ENCODE assay signal across 24 cellular contexts in the genomic region with DNA sequence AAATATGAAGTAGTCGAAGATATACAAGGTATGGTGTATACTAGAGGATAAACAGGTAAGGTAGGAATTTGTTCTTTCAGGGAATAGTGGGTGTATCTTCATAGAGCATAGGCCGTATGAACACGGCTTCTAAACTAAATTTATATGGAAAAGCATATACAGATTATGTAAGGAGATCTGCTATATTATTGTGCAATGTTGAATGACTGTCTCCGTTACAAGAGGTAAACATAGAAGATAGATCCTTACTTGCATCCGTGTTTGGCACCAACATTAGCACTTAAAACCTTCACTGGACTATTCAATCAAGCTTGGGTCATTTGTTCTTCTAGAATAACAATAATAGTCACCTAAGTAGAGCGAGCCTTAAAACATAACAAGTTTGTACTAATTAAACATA. TPM values are rescaled to one million over a fixed set of nuclear protein-coding genes. Genes with fewer than 3 reads are reported as not detected.
A peak's percentile ranks its signal among the peaks of the same experiment; 100 is the strongest.
DNase-seq lines count a peak whose midpoint lies in the region; TF ChIP-seq lines count a peak whose summit lies in the region.
"Had no signal": no experiment of that assay in that cellular context is flagged by ENCODE, and none has a peak within 500 bp of the region (broad histone marks: within the 10 kb centered on the region; RNA-seq: fewer than 3 reads in every experiment).

No MANE protein-coding gene starts in this region.

- DNase-seq in MCF 10A (ENCODE audit: unreplicated experiment): peak; percentile 13
- DNase-seq in mammary epithelial cell: no peak
- DNase-seq in fibroblast of lung (ENCODE audit: low read depth in 2 of 2): peak in 1 of 2 donors; percentile 26
- DNase-seq in smooth muscle cell (lab: John Stamatoyannopoulos, UW; ENCODE audit: unreplicated experiment): no peak
- no peak for DNase-seq in dedifferentiated amniotic fluid mesenchymal stem cell (ENCODE audit: extremely low spot score)
- DNase-seq in midbrain (lab: John Stamatoyannopoulos, UW): no peak
- DNase-seq in activated CD4-positive, alpha-beta T cell treated with anti-CD3 and anti-CD28 coated beads for 48 hours: no peak
- DNase-seq: DMS53, KG1, MM.1S, NCI-H2029 treated with DMSO at 0.1 percent for 48 hours, NCI-H526 treated with DMSO at 0.1 percent for 48 hours had no signal

- no peaks in the 10 kb centered on the region for H3K27me3 Mint-ChIP-seq in MCF 10A (ENCODE audit: insufficient read depth, unreplicated experiment)

- H2AFZ ChIP-seq in mammary epithelial cell (ENCODE audit: low read depth, low read length) (no peak overlapping the region), fibroblast of lung (ENCODE audit: low read length) (no peak overlapping the region), smooth muscle cell (ENCODE audit: low read depth) (no peak overlapping the region)
- H2AFZ ChIP-seq: PC-9 had no signal

- H3K27ac ChIP-seq in mammary epithelial cell (ENCODE audit: insufficient read depth, low read depth, low read length) (no peak overlapping the region), angular gyrus (ENCODE audit: low read depth, low read length) (peak overlapping the region; percentile 10), fibroblast of lung (ENCODE audit: insufficient read depth, low read length) (no peak overlapping the region), smooth muscle cell (ENCODE audit: low read depth) (peak overlapping the region; percentile 18)
- H3K27ac ChIP-seq: 22Rv1, C4-2B, PC-9 had no signal

- no TSS peak for BruUV-seq in MCF 10A (replicated peaks; lab: Mats Ljungman, UMichigan)
- BruUV-seq in mammary epithelial cell (replicated peaks; lab: Mats Ljungman, UMichigan): no TSS peak

- peaks cover 8% of the 10 kb centered on the region for H3K36me3 ChIP-seq in mammary epithelial cell (ENCODE audit: insufficient read depth, low read length)
- H3K36me3 ChIP-seq in fibroblast of lung (ENCODE audit: control insufficient read depth, insufficient read depth, low read length): peaks cover 2% of the 10 kb centered on the region
- no peaks in the 10 kb centered on the region for H3K36me3 ChIP-seq in smooth muscle cell (ENCODE audit: low read depth)

- CTCF ChIA-PET in MCF 10A (lab: Yijun Ruan, JAX): interaction anchor here (0.5 to 1.3 kb wide), 3 partner anchors 9 to 1364 kb away, joined by 3 to 6 read pairs (median 3); no protein-coding TSS in a partner anchor
- CTCF ChIA-PET in mammary epithelial cell (lab: Charles Lee; ENCODE audit: low non-redundant PET): no interaction called here

- H3K4me1 Mint-ChIP-seq in MCF 10A (ENCODE audit: insufficient read depth, unreplicated experiment): peaks cover 5% of the 10 kb centered on the region
- H3K4me1 Mint-ChIP-seq: B cell had no signal

- H3K36me3 Mint-ChIP-seq in MCF 10A (ENCODE audit: insufficient read depth, unreplicated experiment): peaks cover 32% of the 10 kb centered on the region

- no peaks in the 10 kb centered on the region for H3K9me3 Mint-ChIP-seq in MCF 10A (ENCODE audit: unreplicated experiment)

- intact Hi-C loops in MCF 10A (cut with micrococcal nuclease) (no loop called here), mammary epithelial cell (cut with micrococcal nuclease) (no loop called here)

- H3K4me1 ChIP-seq in mammary epithelial cell (ENCODE audit: insufficient read depth, low read length) (no peaks in the 10 kb centered on the region), fibroblast of lung (ENCODE audit: control insufficient read depth, extremely low read depth, insufficient read depth, low read length) (peaks cover 4% of the 10 kb centered on the region), smooth muscle cell (ENCODE audit: low read depth) (no peaks in the 10 kb centered on the region)

- no peak overlapping the region for H3K27ac Mint-ChIP-seq in MCF 10A (ENCODE audit: low read depth, unreplicated experiment)
- H3K27ac Mint-ChIP-seq: B cell had no signal

- WGBS in mammary epithelial cell (ENCODE audit: low coverage, missing lambda C conversion rate): 95% methylated on average over 6 of the region's 6 CpGs
- WGBS in smooth muscle cell (ENCODE audit: low lambda C conversion rate): 96% methylated on average over 6 of the region's 6 CpGs

- no peaks in the 10 kb centered on the region for H4K20me1 ChIP-seq in mammary epithelial cell (ENCODE audit: insufficient read depth, low read length)
- no peaks in the 10 kb centered on the region for H4K20me1 ChIP-seq in fibroblast of lung (ENCODE audit: control insufficient read depth, extremely low read depth, insufficient read depth, low read length)
- H4K20me1 ChIP-seq in smooth muscle cell (ENCODE audit: low read depth): no peaks in the 10 kb centered on the region

- H3K9ac ChIP-seq in mammary epithelial cell (ENCODE audit: insufficient read depth, low read length) (no peak overlapping the region), fibroblast of lung (ENCODE audit: insufficient read depth, low read length) (no peak overlapping the region), smooth muscle cell (ENCODE audit: low read depth) (no peak overlapping the region)

- no peaks in the 10 kb centered on the region for H3F3A ChIP-seq in smooth muscle cell (ENCODE audit: low read depth)

- H3K4me3 ChIP-seq in mammary epithelial cell (replicated peaks in 1 of 3; ENCODE audit: insufficient read depth in 1 of 3, low read depth in 2 of 3, low read length in 3 of 3) (no peak overlapping the region), fibroblast of lung (replicated peaks in 1 of 4; ENCODE audit: control extremely low read depth in 1 of 4, insufficient read depth in 1 of 4, low read depth in 3 of 4, low read length in 4 of 4) (no peak overlapping the region), smooth muscle cell (no peak overlapping the region)
- H3K4me3 ChIP-seq: PC-9 had no signal

- no peak overlapping the region for H3K4me3 Mint-ChIP-seq in MCF 10A (ENCODE audit: unreplicated experiment)
- H3K4me3 Mint-ChIP-seq: B cell had no signal

- POLR2A ChIA-PET in MCF 10A (lab: Yijun Ruan, JAX): interaction anchor here (0.7 to 1.6 kb wide), 4 partner anchors 13 to 902 kb away, joined by 3 read pairs; no protein-coding TSS in a partner anchor

- H3K9me3 ChIP-seq in mammary epithelial cell (replicated peaks; ENCODE audit: insufficient read depth, low read length) (no peaks in the 10 kb centered on the region), fibroblast of lung (ENCODE audit: control insufficient read depth, insufficient read depth, low read depth, low read length) (no peaks in the 10 kb centered on the region), smooth muscle cell (replicated peaks; ENCODE audit: low read depth) (no peaks in the 10 kb centered on the region)

- H3K79me2 ChIP-seq in mammary epithelial cell (ENCODE audit: insufficient read depth, low read length) (no peaks in the 10 kb centered on the region), fibroblast of lung (ENCODE audit: control insufficient read depth, insufficient read depth, low read length) (no peaks in the 10 kb centered on the region), smooth muscle cell (ENCODE audit: low read depth) (no peaks in the 10 kb centered on the region)

- in situ Hi-C loops in mammary epithelial cell (cut with MboI; ENCODE audit: low sequenced_read_pairs in 2 of 2): no loop called here

- TF ChIP-seq CTCF in MCF 10A (IDR thresholded peaks at IDR 0.05; ENCODE audit: unreplicated experiment): no peak
- no peak for TF ChIP-seq CTCF in mammary epithelial cell (conservative IDR thresholded peaks at IDR 0.05 in 1 of 2, IDR thresholded peaks at IDR 0.05 in 1 of 2; ENCODE audit: extremely low read depth in 1 of 2, insufficient read depth in 1 of 2, low read depth in 1 of 2, low read length in 2 of 2)
- TF ChIP-seq CTCF in fibroblast of lung (conservative IDR thresholded peaks at IDR 0.05 in 1 of 2, IDR thresholded peaks at IDR 0.05 in 1 of 2; ENCODE audit: low read depth in 1 of 2, low read length in 2 of 2): no peak
- TF ChIP-seq CTCF in smooth muscle cell (IDR thresholded peaks at IDR 0.05; ENCODE audit: borderline replicate concordance, insufficient read depth, poor library complexity, severe bottlenecking): no peak

- no peak overlapping the region for H3K4me2 ChIP-seq in mammary epithelial cell (ENCODE audit: insufficient read depth, low read depth, low read length)
- peak overlapping the region; percentile 17 for H3K4me2 ChIP-seq in fibroblast of lung (ENCODE audit: extremely low read depth, insufficient read depth, low read length)
- H3K4me2 ChIP-seq in smooth muscle cell: no peak overlapping the region
- H3K4me2 ChIP-seq: PC-9 had no signal

- dilution Hi-C loops in mammary epithelial cell (cut with HindIII; ENCODE audit: low sequenced_read_pairs): loop anchor here (5.0 kb wide), 1 partner anchor 79 kb away; no protein-coding TSS in a partner anchor

- no peaks in the 10 kb centered on the region for H3K27me3 ChIP-seq in mammary epithelial cell (ENCODE audit: insufficient read depth, low read length)
- no peaks in the 10 kb centered on the region for H3K27me3 ChIP-seq in fibroblast of lung (ENCODE audit: control insufficient read depth, insufficient read depth, low read length)
- H3K27me3 ChIP-seq in smooth muscle cell (ENCODE audit: low read depth): no peaks in the 10 kb centered on the region

RNA-seq across cellular contexts. Expression of a gene that starts 45.9 kb away (rescaled TPM):
- total RNA-seq in MCF 10A (2022) (not detected in 2 replicates), mammary epithelial cell (not detected), fibroblast of lung (not detected in 2 replicates), smooth muscle cell (not detected in 2 replicates)
- polyA plus RNA-seq in mammary epithelial cell (not detected), fibroblast of lung (not detected in 2 replicates), smooth muscle cell (0.14 TPM in 1 of 2 replicates, not detected in the other)
- polyA minus RNA-seq in mammary epithelial cell (not detected), fibroblast of lung (ENCODE audit: low replicate concordance) (not detected in 2 replicates)
- not detected in 2 replicates for polyA plus RNA-seq in fibroblast of lung (2012)
- total RNA-seq: Daoy, H1, HT1080, NCI-H460, PC-9, Right ventricle myocardium inferior, RPMI7951, SK-MEL-5 had no signal
- polyA plus RNA-seq: H1 had no signal

Comparison
In these comparisons a context has a peak if more than half of its experiments do, and no peak if none do; other contexts are left out.
1. H3K27ac ChIP-seq: peak in angular gyrus (single experiment) and smooth muscle cell (single experiment); none in mammary epithelial cell (single experiment) and fibroblast of lung (single experiment).